ENCODE assay signal across 13 cellular contexts in the genomic region with DNA sequence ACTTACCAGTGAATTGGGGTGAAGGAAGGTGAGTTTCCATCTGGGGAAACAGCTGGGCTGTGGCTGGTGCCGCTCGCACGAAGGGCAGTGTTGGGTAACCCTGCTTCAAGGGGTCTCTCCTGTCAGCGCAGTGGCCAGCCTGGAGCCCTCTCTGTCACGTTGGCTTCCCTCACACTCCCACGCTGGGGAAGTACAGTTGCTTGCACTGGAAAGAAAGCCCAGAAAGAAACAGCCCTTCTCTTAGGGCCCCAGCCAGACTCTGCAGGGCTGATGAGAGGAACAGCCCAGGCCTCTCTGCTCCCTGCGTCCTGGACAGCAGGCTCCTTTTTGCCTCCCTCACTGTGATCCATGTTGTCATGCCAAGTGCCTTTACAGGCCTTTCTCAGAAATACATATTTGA. TPM values are rescaled to one million over a fixed set of nuclear protein-coding genes. Genes with fewer than 3 reads are reported as not detected.
DNase-seq lines count a peak whose midpoint lies in the region; ATAC-seq and TF ChIP-seq lines count a peak whose summit lies in the region.
"Had no signal": no experiment of that assay in that cellular context is flagged by ENCODE, and none has a peak within 500 bp of the region (broad histone marks: within the 10 kb centered on the region; RNA-seq: fewer than 3 reads in every experiment).

No MANE protein-coding gene starts in this region.

- H3K27me3 ChIP-seq in foreskin keratinocyte (no peaks in the 10 kb centered on the region), parathyroid adenoma (ENCODE audit: control insufficient read depth, insufficient read depth, low read length) (no peaks in the 10 kb centered on the region)

- H3K36me3 ChIP-seq in parathyroid adenoma (ENCODE audit: control insufficient read depth, insufficient read depth, low read length), result no peaks in the 10 kb centered on the region

- CTCF ChIA-PET in RWPE1 (lab: Yijun Ruan, JAX), result interaction anchor here (1.0 to 1.7 kb wide), 2 partner anchors 11 to 41 kb away, joined by 4 to 5 read pairs; a partner anchor contains a TSS

- DNase-seq in GF-D8 (lab: John Stamatoyannopoulos, UW) (peak; percentile 72), RWPE1 (ENCODE audit: low spot score) (no peak), foreskin keratinocyte (no peak), AG08395 (ENCODE audit: low spot score) (no peak), DMS 273 (lab: John Stamatoyannopoulos, UW; ENCODE audit: unreplicated experiment) (no peak), NCI-H2227 (lab: John Stamatoyannopoulos, UW; ENCODE audit: unreplicated experiment) (no peak)
- DNase-seq: activated CD8-positive, alpha-beta memory T cell treated with anti-CD3 and anti-CD28 coated beads, Interleukin-2, amount 50 U/mL, for 4 hours; MV-4-11; naive B cell; RPMI8226; stimulated activated CD4-positive, alpha-beta T cell treated with anti-CD3 and anti-CD28 coated beads, Interleukin-12 subunit alpha, Interleukin-12 subunit beta, amount 100 ng/mL, for 4 hours had no signal

- POLR2A ChIA-PET in RWPE1 (lab: Yijun Ruan, JAX; ENCODE audit: low non-redundant PET), result no interaction called here

- H3K79me2 ChIP-seq in parathyroid adenoma, result no peaks in the 10 kb centered on the region

- H3K4me1 ChIP-seq in foreskin keratinocyte, result peaks cover 15% of the 10 kb centered on the region
- H3K4me1 ChIP-seq in parathyroid adenoma, result peaks cover 73% of the 10 kb centered on the region

- H3K27ac ChIP-seq in RWPE1, result peak overlapping the region; percentile 88
- no peak overlapping the region for H3K27ac ChIP-seq in foreskin keratinocyte
- peak overlapping the region; percentile 95 for H3K27ac ChIP-seq in parathyroid adenoma

- H2AFZ ChIP-seq in parathyroid adenoma, result peak overlapping the region; percentile 44

- ATAC-seq in foreskin keratinocyte (peak; percentile 16), HG03457 (IDR thresholded peaks at IDR 0.05; ENCODE audit: unreplicated experiment) (no peak)

- TF ChIP-seq CTCF in RWPE1 (conservative IDR thresholded peaks at IDR 0.05; ENCODE audit: low read depth) (no peak), foreskin keratinocyte (conservative IDR thresholded peaks at IDR 0.05) (no peak), parathyroid adenoma (IDR thresholded peaks at IDR 0.05) (no peak)

- H3K4me3 ChIP-seq in parathyroid adenoma (ENCODE audit: low read depth, low read length), result no peak overlapping the region

- no peaks in the 10 kb centered on the region for H3K9me3 ChIP-seq in parathyroid adenoma (ENCODE audit: control insufficient read depth, low read length)

- H3K9ac ChIP-seq in parathyroid adenoma, result no peak overlapping the region

- no peak overlapping the region for H3K4me2 ChIP-seq in parathyroid adenoma (ENCODE audit: low read length)

RNA-seq across cellular contexts. Expression of a gene that starts 40.3 kb away (rescaled TPM):
- 57.9 and 65.4 TPM in 2 replicates for total RNA-seq in foreskin keratinocyte
- 59.3 and 62.8 TPM in 2 replicates for polyA plus RNA-seq in foreskin keratinocyte
